ENCODE assay signal across 17 cellular contexts in the genomic region with DNA sequence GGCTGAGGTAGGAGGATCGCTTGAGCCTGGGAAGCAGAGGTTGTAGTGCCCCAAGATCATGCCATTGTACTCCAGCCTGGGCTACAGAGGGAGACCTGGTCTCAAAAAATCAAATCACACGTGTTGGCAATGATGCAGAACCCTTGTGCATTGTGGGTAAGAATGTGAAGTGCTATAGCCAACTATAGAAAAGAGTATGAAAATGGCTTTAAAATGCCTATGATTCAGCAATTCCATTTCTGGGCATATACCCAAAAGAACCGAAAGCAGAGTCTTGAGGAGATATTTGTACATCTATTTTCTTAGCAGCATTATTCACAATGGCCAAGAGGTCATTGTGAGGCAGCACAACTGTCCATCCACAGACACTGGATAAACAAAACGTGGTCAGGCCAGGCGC. TPM values are rescaled to one million over a fixed set of nuclear protein-coding genes. Genes with fewer than 3 reads are reported as not detected.
A peak's percentile ranks its signal among the peaks of the same experiment; 100 is the strongest.
DNase-seq lines count a peak whose midpoint lies in the region; FAIRE-seq and TF ChIP-seq lines count a peak whose summit lies in the region.
"Had no signal": no experiment of that assay in that cellular context is flagged by ENCODE, and none has a peak within 500 bp of the region (broad histone marks: within the 10 kb centered on the region; RNA-seq: fewer than 3 reads in every experiment).

No MANE protein-coding gene starts in this region.

- H3K36me3 ChIP-seq in endothelial cell of umbilical vein (ENCODE audit: control insufficient read depth in 2 of 2, extremely low read depth in 1 of 2, insufficient read depth in 2 of 2, low read length in 2 of 2) = no peaks in the 10 kb centered on the region
- no peaks in the 10 kb centered on the region for H3K36me3 ChIP-seq in sigmoid colon
- no peaks in the 10 kb centered on the region for H3K36me3 ChIP-seq in testis (ENCODE audit: low read depth, missing control alignments)
- H3K36me3 ChIP-seq: HAP-1 had no signal

- dilution Hi-C loops in endothelial cell of umbilical vein (cut with MboI; ENCODE audit: extremely low pct_ligation_motif_present, low sequenced_read_pairs) = no loop called here

- H3K27me3 ChIP-seq in endothelial cell of umbilical vein (ENCODE audit: control insufficient read depth in 2 of 2, insufficient read depth in 2 of 2, low read length in 2 of 2) (no peaks in the 10 kb centered on the region), sigmoid colon (no peaks in the 10 kb centered on the region), testis (no peaks in the 10 kb centered on the region)
- H3K27me3 ChIP-seq: suprapubic skin had no signal

- peak; percentile 28 for DNase-seq in CD1c-positive myeloid dendritic cell (ENCODE audit: extremely low spot score)
- peak; percentile 37 for DNase-seq in RCC 7860 (ENCODE audit: low spot score)
- DNase-seq in endothelial cell of umbilical vein (ENCODE audit: low read depth, low spot score) = peak; percentile 51
- DNase-seq in renal cortical epithelial cell (ENCODE audit: low read depth) = peak; percentile 23
- no peak for DNase-seq in sigmoid colon
- no peak for DNase-seq in NCI-H345 (lab: John Stamatoyannopoulos, UW)
- DNase-seq in testis = no peak
- no peak for DNase-seq in NCI-H1930 (lab: John Stamatoyannopoulos, UW)
- DNase-seq: activated CD8-positive, alpha-beta T cell treated with anti-CD3 and anti-CD28 coated beads for 36 hours; DMS153; effector CD4-positive, alpha-beta T cell; NCI-H187; retina; T-helper 17 cell had no signal

- CTCF ChIA-PET in endothelial cell of umbilical vein (lab: Charles Lee) = interaction anchor here (1.5 to 2.3 kb wide), 3 partner anchors 22 to 214 kb away, joined by 3 to 13 read pairs (median 12); no protein-coding TSS in a partner anchor

- WGBS in sigmoid colon, 2 donors = 53 to 61% methylated on average over 5 of the region's 5 CpGs
- 61 to 62% methylated on average over 5 of the region's 5 CpGs for WGBS in testis, 2 donors

- TF ChIP-seq POLR2A in endothelial cell of umbilical vein (IDR thresholded peaks at IDR 0.05; ENCODE audit: low read depth, low read length) (no peak), sigmoid colon (IDR thresholded peaks at IDR 0.05) (no peak), testis (IDR thresholded peaks at IDR 0.05) (no peak)

- intact Hi-C loops in endothelial cell of umbilical vein (cut with micrococcal nuclease) (no loop called here), sigmoid colon (cut with DNase I) (loop anchor here (5.0 kb wide), 2 partner anchors 73 to 77 kb away; partner anchors contain the start of genes FADS1 and FTH1), testis (cut with DNase I; ENCODE audit: low total_unique reads) (loop anchor here (5.0 kb wide), 1 partner anchor 208 kb away; no protein-coding TSS in a partner anchor)

- no peaks in the 10 kb centered on the region for H3K9me1 ChIP-seq in endothelial cell of umbilical vein (replicated peaks; ENCODE audit: control insufficient read depth, extremely low read depth, insufficient read depth, low read length)

- TF ChIP-seq CTCF in endothelial cell of umbilical vein (IDR thresholded peaks at IDR 0.05; ENCODE audit: extremely low read depth in 1 of 2, insufficient read depth in 1 of 2, low read depth in 1 of 2, low read length in 2 of 2) (no peak), sigmoid colon (IDR thresholded peaks at IDR 0.05) (no peak), testis (IDR thresholded peaks at IDR 0.05) (no peak)

- H3K27ac ChIP-seq in endothelial cell of umbilical vein (ENCODE audit: insufficient read depth, low read depth, low read length) (no peak overlapping the region), sigmoid colon (peak overlapping the region in 2 of 4 donors; percentile 1 to 50), testis (no peak overlapping the region)
- H3K27ac ChIP-seq: suprapubic skin had no signal

- H3K4me3 ChIP-seq in endothelial cell of umbilical vein (replicated peaks in 1 of 3; ENCODE audit: insufficient read depth in 1 of 3, low read depth in 1 of 3, low read length in 3 of 3) (no peak overlapping the region), sigmoid colon (no peak overlapping the region), testis (no peak overlapping the region)
- H3K4me3 ChIP-seq: GM12878, HAP-1, suprapubic skin had no signal

- H3K9me3 ChIP-seq in endothelial cell of umbilical vein (replicated peaks; ENCODE audit: control insufficient read depth, insufficient read depth, low read length) (no peaks in the 10 kb centered on the region), sigmoid colon (no peaks in the 10 kb centered on the region), testis (no peaks in the 10 kb centered on the region)
- H3K9me3 ChIP-seq: HAP-1, suprapubic skin had no signal

- POLR2A ChIA-PET in endothelial cell of umbilical vein (lab: Charles Lee) = no interaction called here

- no peak overlapping the region for H3K9ac ChIP-seq in endothelial cell of umbilical vein (replicated peaks; ENCODE audit: extremely low read depth, insufficient read depth, low read length)

- FAIRE-seq in RCC 7860 (lab: Jason Lieb, UNC) (no peak), endothelial cell of umbilical vein (lab: Jason Lieb, UNC) (no peak)
- FAIRE-seq: GM12878 had no signal

- peaks cover 17% of the 10 kb centered on the region for H3K79me2 ChIP-seq in endothelial cell of umbilical vein (ENCODE audit: control insufficient read depth, insufficient read depth, low read length)

- TF ChIP-seq EP300 in sigmoid colon (IDR thresholded peaks at IDR 0.05) = no peak

- no peaks in the 10 kb centered on the region for H4K20me1 ChIP-seq in endothelial cell of umbilical vein (replicated peaks; ENCODE audit: control insufficient read depth, extremely low read depth, insufficient read depth, low read length)

- no TSS peak for BruUV-seq in endothelial cell of umbilical vein (replicated peaks; lab: Mats Ljungman, UMichigan)

- H3K4me2 ChIP-seq in endothelial cell of umbilical vein (ENCODE audit: insufficient read depth, low read length) = no peak overlapping the region

- peaks cover 14% of the 10 kb centered on the region for H3K4me1 ChIP-seq in endothelial cell of umbilical vein (ENCODE audit: control insufficient read depth, extremely low read depth, insufficient read depth, low read length)
- H3K4me1 ChIP-seq in sigmoid colon = peaks cover 0 to 24% (median 14%) of the 10 kb centered on the region in 4 donors
- peaks cover 28% of the 10 kb centered on the region for H3K4me1 ChIP-seq in testis

- H2AFZ ChIP-seq in endothelial cell of umbilical vein (ENCODE audit: low read depth, low read length) = no peak overlapping the region

TF ChIP-seq in endothelial cell of umbilical vein, 7 proteins besides CTCF, POLR2A, EP300 and RAD21 (continues in another document):
- no peak for TF ChIP-seq JUN (IDR thresholded peaks at IDR 0.05; ENCODE audit: borderline replicate concordance, insufficient read depth, insufficient read length, low read depth)
- no peak for TF ChIP-seq GATA2 (IDR thresholded peaks at IDR 0.05; ENCODE audit: insufficient read depth, insufficient read length, low read depth, low read length)
- TF ChIP-seq, protein P1, sequence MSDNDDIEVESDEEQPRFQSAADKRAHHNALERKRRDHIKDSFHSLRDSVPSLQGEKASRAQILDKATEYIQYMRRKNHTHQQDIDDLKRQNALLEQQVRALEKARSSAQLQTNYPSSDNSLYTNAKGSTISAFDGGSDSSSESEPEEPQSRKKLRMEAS (IDR thresholded peaks at IDR 0.05; ENCODE audit: insufficient read depth, insufficient read length) = no peak

RNA-seq across cellular contexts. Expression of gene FADS3, which starts 2.6 kb away (rescaled TPM):
- 204 and 216 TPM in 2 replicates for total RNA-seq in endothelial cell of umbilical vein
- 346 and 506 TPM in 2 replicates for polyA plus RNA-seq in endothelial cell of umbilical vein
- 166 and 243 TPM in 2 replicates for polyA plus RNA-seq in endothelial cell of umbilical vein (2011; cell fraction: cytosol; rRNA removed)
- 1,185 and 1,740 TPM in 2 replicates for polyA plus RNA-seq in endothelial cell of umbilical vein (2011; cell fraction: nucleus; rRNA removed)
- polyA plus RNA-seq in endothelial cell of umbilical vein (2012) = 114 and 158 TPM in 2 replicates
- 188 and 207 TPM in 2 replicates for polyA minus RNA-seq in endothelial cell of umbilical vein
- 32.9 TPM for polyA minus RNA-seq in endothelial cell of umbilical vein (2011; cell fraction: cytosol; rRNA and poly(A)+ RNA removed)
- 141 and 219 TPM in 2 replicates for polyA minus RNA-seq in endothelial cell of umbilical vein (2011; cell fraction: nucleus; rRNA and poly(A)+ RNA removed)
- 181 and 200 TPM in 2 replicates for total RNA-seq in renal cortical epithelial cell
- 10 to 100 TPM; 21.1 to 57.9 (median 37.5) TPM for total RNA-seq in sigmoid colon
- polyA plus RNA-seq in sigmoid colon = 10 to 100 TPM in 1 of 3 donors, 1 to 10 TPM in 2; 1.4 to 21.5 (median 3.0) TPM
- total RNA-seq in testis = 10 to 100 TPM; 50.6 to 88.5 TPM
- polyA plus RNA-seq in testis (ENCODE audit: insufficient read depth, low read depth, low replicate concordance) = 20.5 TPM

RNA-seq across cellular contexts. Expression of gene RAB3IL1, which starts 23.4 kb away (rescaled TPM):
- total RNA-seq in endothelial cell of umbilical vein = 1.2 and 3.6 TPM in 2 replicates
- 1.8 and 2.9 TPM in 2 replicates for polyA plus RNA-seq in endothelial cell of umbilical vein
- polyA plus RNA-seq in endothelial cell of umbilical vein (2011; cell fraction: cytosol; rRNA removed) = 0.88 and 1.4 TPM in 2 replicates
- 2.1 TPM in 2 replicates for polyA plus RNA-seq in endothelial cell of umbilical vein (2011; cell fraction: nucleus; rRNA removed)
- polyA plus RNA-seq in endothelial cell of umbilical vein (2012) = 1.3 and 3.8 TPM in 2 replicates
- 0.89 and 0.90 TPM in 2 replicates for polyA minus RNA-seq in endothelial cell of umbilical vein
- polyA minus RNA-seq in endothelial cell of umbilical vein (2011; cell fraction: cytosol; rRNA and poly(A)+ RNA removed) = 7.3 TPM
- polyA minus RNA-seq in endothelial cell of umbilical vein (2011; cell fraction: nucleus; rRNA and poly(A)+ RNA removed) = 0.58 and 0.72 TPM in 2 replicates
- total RNA-seq in renal cortical epithelial cell = 0.35 and 0.75 TPM in 2 replicates
- 10 to 100 TPM; 12.1 to 23.7 (median 19.6) TPM for total RNA-seq in sigmoid colon
- 10 to 100 TPM in 1 of 3 donors, 1 to 10 TPM in 2; 5.1 to 21.6 (median 7.0) TPM for polyA plus RNA-seq in sigmoid colon
- total RNA-seq in testis = 10 to 100 TPM; 57.7 to 65.8 TPM
- polyA plus RNA-seq in testis (ENCODE audit: insufficient read depth, low read depth, low replicate concordance) = 88.2 TPM
- total RNA-seq: activated CD8-positive, alpha-beta T cell treated with anti-CD3 and anti-CD28 coated beads for 36 hours; GM12878; T-helper 17 cell had no signal

RNA-seq across cellular contexts. Expression of gene BEST1, which starts 56.2 kb away (rescaled TPM):
- total RNA-seq in endothelial cell of umbilical vein (0.21 TPM in 1 of 2 replicates, not detected in the other), renal cortical epithelial cell (1.1 and 1.4 TPM in 2 replicates), sigmoid colon (1 to 10 TPM in 3 of 4 donors, under 1 TPM in 1; 0.83 to 5.3 (median 3.3) TPM), testis (10 to 100 TPM; 21.0 to 33.4 TPM)
- polyA plus RNA-seq in endothelial cell of umbilical vein (0.04 and 0.05 TPM in 2 replicates), sigmoid colon (1 to 10 TPM; 3.2 to 9.6 (median 7.6) TPM), testis (ENCODE audit: insufficient read depth, low read depth, low replicate concordance) (9.2 TPM)
- 0.04 TPM in 1 of 2 replicates, not detected in the other for polyA plus RNA-seq in endothelial cell of umbilical vein (2011; cell fraction: cytosol; rRNA removed)
- polyA plus RNA-seq in endothelial cell of umbilical vein (2011; cell fraction: nucleus; rRNA removed) = 0.11 and 0.15 TPM in 2 replicates
- 0.52 and 0.83 TPM in 2 replicates for polyA plus RNA-seq in endothelial cell of umbilical vein (2012)
- polyA minus RNA-seq in endothelial cell of umbilical vein = 0.13 TPM in 1 of 2 replicates, not detected in the other
- polyA minus RNA-seq in endothelial cell of umbilical vein (2011; cell fraction: cytosol; rRNA and poly(A)+ RNA removed) = 0.92 TPM
- 0.24 TPM in 1 of 2 replicates, not detected in the other for polyA minus RNA-seq in endothelial cell of umbilical vein (2011; cell fraction: nucleus; rRNA and poly(A)+ RNA removed)

Comparison
In these comparisons a context has a peak if more than half of its experiments do, and no peak if none do; other contexts are left out.
1. DNase-seq: peak in CD1c-positive myeloid dendritic cell (single experiment), RCC 7860 (single experiment), endothelial cell of umbilical vein (single experiment) and renal cortical epithelial cell (single experiment); none in sigmoid colon (single experiment), NCI-H345 (single experiment), testis (single experiment) and NCI-H1930 (0 of 2).